Comparison of ENCODE assay signal across 27 cellular contexts in genomic region chr2:166565501-166565900, GRCh38.
"Had no signal": no experiment of that assay in that cellular context is flagged by ENCODE, and none has a peak within 500 bp of the region (broad histone marks: within the 10 kb centered on the region; RNA-seq: fewer than 3 reads in every experiment).

No MANE protein-coding gene starts in this region.

- DNase-seq: colonic mucosa; cortex of kidney; dermis blood vessel endothelial cell; dorsolateral prefrontal cortex; effector CD4-positive, alpha-beta T cell; effector CD8-positive, alpha-beta T cell; effector memory CD4-positive, alpha-beta T cell; effector memory CD8-positive, alpha-beta T cell; endodermal cell; erythroblast; esophagus squamous epithelium; foreskin fibroblast; foreskin keratinocyte; foreskin melanocyte; gastrocnemius medialis; glutamatergic neuron; head of caudate nucleus; heart left ventricle; heart right ventricle had no signal

- H3K27ac ChIP-seq: colonic mucosa, coronary artery, dorsolateral prefrontal cortex, epithelial cell of prostate, esophagus muscularis mucosa, esophagus squamous epithelium, foreskin keratinocyte, gastrocnemius medialis, gastroesophageal sphincter, heart left ventricle, heart right ventricle had no signal

- H3K4me1 ChIP-seq: colonic mucosa, esophagus muscularis mucosa, esophagus squamous epithelium, foreskin keratinocyte, gastrocnemius medialis, gastroesophageal sphincter, heart left ventricle, heart right ventricle had no signal

- H3K4me3 ChIP-seq: colonic mucosa, coronary artery, dorsolateral prefrontal cortex, esophagus muscularis mucosa, esophagus squamous epithelium, gastrocnemius medialis, gastroesophageal sphincter, heart left ventricle, heart right ventricle had no signal

- FAIRE-seq: colon, endometrium, endothelial cell of umbilical vein had no signal

- ATAC-seq: effector memory CD8-positive, alpha-beta T cell; esophagus mucosa; foreskin keratinocyte; gastrocnemius medialis; gastroesophageal sphincter; heart left ventricle; heart right ventricle had no signal

- H3K36me3 ChIP-seq: colonic mucosa, esophagus muscularis mucosa, esophagus squamous epithelium, gastrocnemius medialis, gastroesophageal sphincter, heart left ventricle, heart right ventricle had no signal

- H3K9me3 ChIP-seq: colonic mucosa, esophagus muscularis mucosa, esophagus squamous epithelium, gastrocnemius medialis, gastroesophageal sphincter, heart left ventricle, heart right ventricle had no signal

- H3K27me3 ChIP-seq: colonic mucosa, dorsolateral prefrontal cortex, esophagus muscularis mucosa, esophagus squamous epithelium, foreskin keratinocyte, gastrocnemius medialis, gastroesophageal sphincter, heart left ventricle had no signal
